Comparison of ENCODE assay signal across 31 cellular contexts in the genomic region with DNA sequence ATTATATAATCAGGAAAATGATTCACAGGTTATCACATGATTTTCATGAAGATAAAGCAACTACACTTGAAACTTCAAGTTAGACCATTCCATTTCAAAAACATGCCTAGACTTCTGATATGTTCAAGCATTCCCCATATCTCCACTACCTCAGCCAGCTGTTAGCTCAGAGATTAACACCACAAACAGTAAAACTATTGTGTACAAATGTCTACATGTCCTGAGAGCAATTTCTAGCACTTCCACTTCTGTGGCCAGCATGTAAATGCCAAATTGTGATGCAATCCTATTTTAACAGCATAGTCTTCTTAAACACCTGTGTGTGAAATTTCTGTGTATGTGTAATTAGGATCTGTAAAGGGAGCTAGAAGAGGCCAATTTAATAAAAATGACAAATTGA.
"Had no signal": no experiment of that assay in that cellular context is flagged by ENCODE, and none has a peak within 500 bp of the region (broad histone marks: within the 10 kb centered on the region; RNA-seq: fewer than 3 reads in every experiment).

No MANE protein-coding gene starts in this region.

- H3K27me3 Mint-ChIP-seq: dendritic cell treated with granulocyte-macrophage colony-stimulating factor and Interleukin-4, amounts not matched to agents 40 ng/mL and 50 ng/mL, for 4 days; naive B cell; natural killer cell treated with Interleukin-12 subunit alpha and Interleukin-12 subunit beta and Interleukin-15 and Interleukin-18, amount 100 ng/mL, for 72 hours; progenitor cell of endocrine pancreas; type B pancreatic cell had no signal

- H3K4me3 Mint-ChIP-seq: dendritic cell treated with granulocyte-macrophage colony-stimulating factor and Interleukin-4, amounts not matched to agents 40 ng/mL and 50 ng/mL, for 4 days; endodermal cell; mesothelial cell of epicardium; naive B cell; natural killer cell treated with Interleukin-12 subunit alpha and Interleukin-12 subunit beta and Interleukin-15 and Interleukin-18, amount 100 ng/mL, for 72 hours; neural crest cell; stimulated activated effector memory CD8-positive, alpha-beta T cell treated with anti-CD3 and anti-CD28 coated beads, Interleukin-12 subunit alpha, Interleukin-12 subunit beta, amount 100 ng/mL, for 72 hours; type B pancreatic cell had no signal

- H3K4me3 ChIP-seq: colonic mucosa, gastroesophageal sphincter, heart left ventricle, hepatocyte, left lung, mucosa of descending colon, sigmoid colon, stomach, tibial artery had no signal

- H3K27ac ChIP-seq: colonic mucosa, gastroesophageal sphincter, heart left ventricle, hepatocyte, left lung, neutrophil, parathyroid adenoma, sigmoid colon, stomach, tibial artery had no signal

- FAIRE-seq: endothelial cell of umbilical vein, islet of Langerhans, urothelium cell line had no signal

- H3K27ac Mint-ChIP-seq: dendritic cell treated with granulocyte-macrophage colony-stimulating factor and Interleukin-4, amounts not matched to agents 40 ng/mL and 50 ng/mL, for 4 days; endodermal cell; mesothelial cell of epicardium; naive B cell; natural killer cell treated with Interleukin-12 subunit alpha and Interleukin-12 subunit beta and Interleukin-15 and Interleukin-18, amount 100 ng/mL, for 72 hours; progenitor cell of endocrine pancreas; stimulated activated effector memory CD8-positive, alpha-beta T cell treated with anti-CD3 and anti-CD28 coated beads, Interleukin-12 subunit alpha, Interleukin-12 subunit beta, amount 100 ng/mL, for 72 hours; type B pancreatic cell had no signal

- H3K36me3 Mint-ChIP-seq: mesothelial cell of epicardium; naive B cell; natural killer cell treated with Interleukin-12 subunit alpha and Interleukin-12 subunit beta and Interleukin-15 and Interleukin-18, amount 100 ng/mL, for 72 hours; stimulated activated effector memory CD8-positive, alpha-beta T cell treated with anti-CD3 and anti-CD28 coated beads, Interleukin-12 subunit alpha, Interleukin-12 subunit beta, amount 100 ng/mL, for 72 hours; type B pancreatic cell had no signal

- H3K27me3 ChIP-seq: colonic mucosa, gastroesophageal sphincter, heart left ventricle, hepatocyte, left lung, neutrophil, sigmoid colon, stomach, tibial artery had no signal

- DNase-seq: colonic mucosa; effector CD8-positive, alpha-beta T cell; endodermal cell; foreskin fibroblast; heart left ventricle; left cardiac atrium; left lung; mesenchymal stem cell; mucosa of descending colon; naive B cell; right cardiac atrium; sigmoid colon; stimulated activated CD4-positive, alpha-beta T cell treated with anti-CD3 and anti-CD28 coated beads, Interleukin-2, amount 100 ng/mL, for 24 hours; stimulated activated CD4-positive, alpha-beta T cell treated with anti-CD3 and anti-CD28 coated beads, Interleukin-4, amount 100 ng/mL, for 24 hours; stimulated activated naive CD4-positive, alpha-beta T cell treated with Interleukin-2 at 50 U/mL for 16 hours; stomach; tibial artery had no signal

- ATAC-seq: gastroesophageal sphincter; heart left ventricle; left cardiac atrium; left lung; mucosa of descending colon; natural killer cell treated with Interleukin-12 subunit alpha and Interleukin-12 subunit beta and Interleukin-15 and Interleukin-18, amount 100 ng/mL, for 72 hours; right cardiac atrium; stimulated activated effector memory CD8-positive, alpha-beta T cell treated with anti-CD3 and anti-CD28 coated beads, Interleukin-12 subunit alpha, Interleukin-12 subunit beta, amount 100 ng/mL, for 72 hours had no signal

- H3K4me1 Mint-ChIP-seq: endodermal cell; mesothelial cell of epicardium; naive B cell; neural crest cell; stimulated activated effector memory CD8-positive, alpha-beta T cell treated with anti-CD3 and anti-CD28 coated beads, Interleukin-12 subunit alpha, Interleukin-12 subunit beta, amount 100 ng/mL, for 72 hours had no signal

- H3K9me3 Mint-ChIP-seq: endodermal cell; mesothelial cell of epicardium; natural killer cell treated with Interleukin-12 subunit alpha and Interleukin-12 subunit beta and Interleukin-15 and Interleukin-18, amount 100 ng/mL, for 72 hours; neural crest cell; type B pancreatic cell had no signal

- H3K36me3 ChIP-seq: colonic mucosa, gastroesophageal sphincter, heart left ventricle, left lung, neutrophil, sigmoid colon, stomach, tibial artery had no signal

- H3K4me1 ChIP-seq: colonic mucosa, gastroesophageal sphincter, heart left ventricle, left lung, parathyroid adenoma, sigmoid colon, stomach, tibial artery had no signal
